ENCODE assay signal across 1 cellular context in the genomic region with DNA sequence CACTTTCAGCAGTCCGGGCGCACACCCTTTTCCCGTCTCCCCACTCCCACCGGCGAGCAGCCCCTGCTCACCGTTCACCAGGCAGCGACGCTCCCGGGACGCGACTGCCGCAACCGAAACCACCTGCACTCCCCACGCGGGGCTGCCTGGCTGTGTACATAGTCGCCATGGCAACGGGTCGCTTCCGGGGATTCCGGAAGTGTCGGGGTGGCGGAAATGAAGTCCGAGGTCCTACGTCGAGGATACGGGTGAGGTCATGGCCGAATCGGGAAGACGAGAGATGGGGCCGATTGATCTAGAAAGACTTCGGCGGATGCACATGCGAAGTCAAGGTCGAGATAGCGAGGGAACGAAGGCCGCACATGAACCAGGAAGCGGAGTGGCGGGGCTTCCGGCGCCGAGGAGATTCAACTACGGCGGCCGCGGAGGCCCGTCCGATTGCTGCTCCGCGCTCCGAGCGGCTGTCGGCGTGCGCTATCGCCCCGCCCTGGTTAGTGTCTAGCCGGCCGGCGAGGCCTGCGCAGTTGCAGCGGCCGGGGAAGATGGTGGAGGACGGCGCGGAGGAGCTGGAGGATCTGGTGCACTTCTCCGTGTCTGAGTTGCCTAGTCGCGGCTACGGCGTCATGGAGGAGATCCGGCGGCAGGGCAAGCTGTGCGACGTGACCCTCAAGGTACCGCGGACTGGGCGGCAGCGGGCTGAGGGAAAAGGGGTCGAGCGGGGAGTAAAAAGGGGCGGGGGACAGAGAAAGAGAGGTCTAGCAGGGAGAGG.
A peak's percentile ranks its signal among the peaks of the same experiment; 100 is the strongest.
TF ChIP-seq lines count a peak whose summit lies in the region.

A gene with protein sequence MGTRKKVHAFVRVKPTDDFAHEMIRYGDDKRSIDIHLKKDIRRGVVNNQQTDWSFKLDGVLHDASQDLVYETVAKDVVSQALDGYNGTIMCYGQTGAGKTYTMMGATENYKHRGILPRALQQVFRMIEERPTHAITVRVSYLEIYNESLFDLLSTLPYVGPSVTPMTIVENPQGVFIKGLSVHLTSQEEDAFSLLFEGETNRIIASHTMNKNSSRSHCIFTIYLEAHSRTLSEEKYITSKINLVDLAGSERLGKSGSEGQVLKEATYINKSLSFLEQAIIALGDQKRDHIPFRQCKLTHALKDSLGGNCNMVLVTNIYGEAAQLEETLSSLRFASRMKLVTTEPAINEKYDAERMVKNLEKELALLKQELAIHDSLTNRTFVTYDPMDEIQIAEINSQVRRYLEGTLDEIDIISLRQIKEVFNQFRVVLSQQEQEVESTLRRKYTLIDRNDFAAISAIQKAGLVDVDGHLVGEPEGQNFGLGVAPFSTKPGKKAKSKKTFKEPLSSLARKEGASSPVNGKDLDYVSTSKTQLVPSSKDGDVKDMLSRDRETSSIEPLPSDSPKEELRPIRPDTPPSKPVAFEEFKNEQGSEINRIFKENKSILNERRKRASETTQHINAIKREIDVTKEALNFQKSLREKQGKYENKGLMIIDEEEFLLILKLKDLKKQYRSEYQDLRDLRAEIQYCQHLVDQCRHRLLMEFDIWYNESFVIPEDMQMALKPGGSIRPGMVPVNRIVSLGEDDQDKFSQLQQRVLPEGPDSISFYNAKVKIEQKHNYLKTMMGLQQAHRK (minus strand): TSS at position 376 of the 769 bp plus-strand sequence. CDS start 5,425 bp downstream, outside the sequence.
A gene (plus strand): TSS at position 521 of the 769 bp plus-strand sequence. CDS start 22 bp downstream, at position 543.

TF ChIP-seq in HepG2, 621 proteins besides CTCF, POLR2A, EP300 and RAD21 (continued from another document):
- TF ChIP-seq, protein P1, sequence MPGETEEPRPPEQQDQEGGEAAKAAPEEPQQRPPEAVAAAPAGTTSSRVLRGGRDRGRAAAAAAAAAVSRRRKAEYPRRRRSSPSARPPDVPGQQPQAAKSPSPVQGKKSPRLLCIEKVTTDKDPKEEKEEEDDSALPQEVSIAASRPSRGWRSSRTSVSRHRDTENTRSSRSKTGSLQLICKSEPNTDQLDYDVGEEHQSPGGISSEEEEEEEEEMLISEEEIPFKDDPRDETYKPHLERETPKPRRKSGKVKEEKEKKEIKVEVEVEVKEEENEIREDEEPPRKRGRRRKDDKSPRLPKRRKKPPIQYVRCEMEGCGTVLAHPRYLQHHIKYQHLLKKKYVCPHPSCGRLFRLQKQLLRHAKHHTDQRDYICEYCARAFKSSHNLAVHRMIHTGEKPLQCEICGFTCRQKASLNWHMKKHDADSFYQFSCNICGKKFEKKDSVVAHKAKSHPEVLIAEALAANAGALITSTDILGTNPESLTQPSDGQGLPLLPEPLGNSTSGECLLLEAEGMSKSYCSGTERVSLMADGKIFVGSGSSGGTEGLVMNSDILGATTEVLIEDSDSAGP (CRISPR knock-in tag; IDR thresholded peaks at IDR 0.05; ENCODE audit: borderline replicate concordance), result peak; percentile 87
- TF ChIP-seq, protein P2, sequence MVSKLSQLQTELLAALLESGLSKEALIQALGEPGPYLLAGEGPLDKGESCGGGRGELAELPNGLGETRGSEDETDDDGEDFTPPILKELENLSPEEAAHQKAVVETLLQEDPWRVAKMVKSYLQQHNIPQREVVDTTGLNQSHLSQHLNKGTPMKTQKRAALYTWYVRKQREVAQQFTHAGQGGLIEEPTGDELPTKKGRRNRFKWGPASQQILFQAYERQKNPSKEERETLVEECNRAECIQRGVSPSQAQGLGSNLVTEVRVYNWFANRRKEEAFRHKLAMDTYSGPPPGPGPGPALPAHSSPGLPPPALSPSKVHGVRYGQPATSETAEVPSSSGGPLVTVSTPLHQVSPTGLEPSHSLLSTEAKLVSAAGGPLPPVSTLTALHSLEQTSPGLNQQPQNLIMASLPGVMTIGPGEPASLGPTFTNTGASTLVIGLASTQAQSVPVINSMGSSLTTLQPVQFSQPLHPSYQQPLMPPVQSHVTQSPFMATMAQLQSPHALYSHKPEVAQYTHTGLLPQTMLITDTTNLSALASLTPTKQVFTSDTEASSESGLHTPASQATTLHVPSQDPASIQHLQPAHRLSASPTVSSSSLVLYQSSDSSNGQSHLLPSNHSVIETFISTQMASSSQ (IDR thresholded peaks at IDR 0.05; ENCODE audit: low read depth), result no peak
- TF ChIP-seq, protein P2 (CRISPR knock-in tag; IDR thresholded peaks at IDR 0.05; ENCODE audit: borderline replicate concordance), result peak; percentile 66; the same call in 1 of the 2 replicates
- peak; percentile 92 for TF ChIP-seq HNRNPLL (IDR thresholded peaks at IDR 0.05; ENCODE audit: low read depth, low read length, poor library complexity, severe bottlenecking)
- no peak; the same call in 1 of the 2 replicates for TF ChIP-seq ZNF33B (CRISPR knock-in tag; IDR thresholded peaks at IDR 0.05)
- TF ChIP-seq ELF4 (CRISPR knock-in tag; IDR thresholded peaks at IDR 0.05; ENCODE audit: borderline replicate concordance), result peak; percentile 98
- TF ChIP-seq FLYWCH1 (CRISPR knock-in tag; IDR thresholded peaks at IDR 0.05), result no peak
- no peak; the same call in 1 of the 2 replicates for TF ChIP-seq ZNF3 (CRISPR knock-in tag; IDR thresholded peaks at IDR 0.05)
- peak; percentile 34 for TF ChIP-seq HNF4A (CRISPR knock-in tag; IDR thresholded peaks at IDR 0.05)
- TF ChIP-seq ZNF790 (CRISPR knock-in tag; IDR thresholded peaks at IDR 0.05; ENCODE audit: borderline replicate concordance), result 0 out of 2 replicates have a peak, but pooled peaks have one; percentile 23
- no peak for TF ChIP-seq ZNF766 (CRISPR knock-in tag; IDR thresholded peaks at IDR 0.05; ENCODE audit: borderline replicate concordance)
- TF ChIP-seq POGZ (CRISPR knock-in tag; IDR thresholded peaks at IDR 0.05), result peak; percentile 78
- no peak for TF ChIP-seq ATAD3A (CRISPR knock-in tag; IDR thresholded peaks at IDR 0.05)
- TF ChIP-seq KDM2A (CRISPR knock-in tag; IDR thresholded peaks at IDR 0.05; ENCODE audit: borderline replicate concordance, low read depth), result peak; percentile 94
- peak; percentile 52; the same call in 1 of the 2 replicates for TF ChIP-seq KAT7 (CRISPR knock-in tag; IDR thresholded peaks at IDR 0.05; ENCODE audit: borderline replicate concordance)
- TF ChIP-seq SMAD1 (CRISPR knock-in tag; IDR thresholded peaks at IDR 0.05; ENCODE audit: borderline replicate concordance, low read depth), result peak; percentile 60; the same call in 1 of the 2 replicates
- TF ChIP-seq, protein P3, sequence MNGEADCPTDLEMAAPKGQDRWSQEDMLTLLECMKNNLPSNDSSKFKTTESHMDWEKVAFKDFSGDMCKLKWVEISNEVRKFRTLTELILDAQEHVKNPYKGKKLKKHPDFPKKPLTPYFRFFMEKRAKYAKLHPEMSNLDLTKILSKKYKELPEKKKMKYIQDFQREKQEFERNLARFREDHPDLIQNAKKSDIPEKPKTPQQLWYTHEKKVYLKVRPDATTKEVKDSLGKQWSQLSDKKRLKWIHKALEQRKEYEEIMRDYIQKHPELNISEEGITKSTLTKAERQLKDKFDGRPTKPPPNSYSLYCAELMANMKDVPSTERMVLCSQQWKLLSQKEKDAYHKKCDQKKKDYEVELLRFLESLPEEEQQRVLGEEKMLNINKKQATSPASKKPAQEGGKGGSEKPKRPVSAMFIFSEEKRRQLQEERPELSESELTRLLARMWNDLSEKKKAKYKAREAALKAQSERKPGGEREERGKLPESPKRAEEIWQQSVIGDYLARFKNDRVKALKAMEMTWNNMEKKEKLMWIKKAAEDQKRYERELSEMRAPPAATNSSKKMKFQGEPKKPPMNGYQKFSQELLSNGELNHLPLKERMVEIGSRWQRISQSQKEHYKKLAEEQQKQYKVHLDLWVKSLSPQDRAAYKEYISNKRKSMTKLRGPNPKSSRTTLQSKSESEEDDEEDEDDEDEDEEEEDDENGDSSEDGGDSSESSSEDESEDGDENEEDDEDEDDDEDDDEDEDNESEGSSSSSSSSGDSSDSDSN (CRISPR knock-in tag; IDR thresholded peaks at IDR 0.05), result peak; percentile 92
- TF ChIP-seq ZNF546 (CRISPR knock-in tag; conservative IDR thresholded peaks at IDR 0.05), result 0 out of 2 replicates have a peak, but pooled peaks have one; percentile 35
- TF ChIP-seq KMT2B (CRISPR knock-in tag; IDR thresholded peaks at IDR 0.05), result peak; percentile 99
- TF ChIP-seq FIP1L1 (IDR thresholded peaks at IDR 0.05; ENCODE audit: borderline replicate concordance, insufficient read depth, low read depth, low read length), result no peak
- TF ChIP-seq SP4 (CRISPR knock-in tag; IDR thresholded peaks at IDR 0.05), result peak; percentile 70; the same call in 1 of the 2 replicates
- TF ChIP-seq, protein P4, sequence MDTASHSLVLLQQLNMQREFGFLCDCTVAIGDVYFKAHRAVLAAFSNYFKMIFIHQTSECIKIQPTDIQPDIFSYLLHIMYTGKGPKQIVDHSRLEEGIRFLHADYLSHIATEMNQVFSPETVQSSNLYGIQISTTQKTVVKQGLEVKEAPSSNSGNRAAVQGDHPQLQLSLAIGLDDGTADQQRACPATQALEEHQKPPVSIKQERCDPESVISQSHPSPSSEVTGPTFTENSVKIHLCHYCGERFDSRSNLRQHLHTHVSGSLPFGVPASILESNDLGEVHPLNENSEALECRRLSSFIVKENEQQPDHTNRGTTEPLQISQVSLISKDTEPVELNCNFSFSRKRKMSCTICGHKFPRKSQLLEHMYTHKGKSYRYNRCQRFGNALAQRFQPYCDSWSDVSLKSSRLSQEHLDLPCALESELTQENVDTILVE (CRISPR knock-in tag; IDR thresholded peaks at IDR 0.05), result peak; percentile 85; the same call in 1 of the 2 replicates
- peak; percentile 97 for TF ChIP-seq KAT8 (CRISPR knock-in tag; IDR thresholded peaks at IDR 0.05)
- TF ChIP-seq ZNF614 (CRISPR knock-in tag; IDR thresholded peaks at IDR 0.05; ENCODE audit: borderline replicate concordance), result peak; percentile 81; the same call in 1 of the 2 replicates
- peak; percentile 31; the same call in 1 of the 2 replicates for TF ChIP-seq HCFC1 (IDR thresholded peaks at IDR 0.05; ENCODE audit: low read depth, low read length)
TF ChIP-seq in HepG2: peak in this region for 312.
